ENCODE assay signal across 21 cellular contexts in genomic region chr5:67294266-67294938, GRCh38.
"Had no signal": no experiment of that assay in that cellular context is flagged by ENCODE, and none has a peak within 500 bp of the region (broad histone marks: within the 10 kb centered on the region; RNA-seq: fewer than 3 reads in every experiment).

No MANE protein-coding gene starts in this region.

- DNase-seq: activated CD4-positive, alpha-beta T cell treated with anti-CD3 and anti-CD28 coated beads, Interleukin-2, amount 10 ng/mL, durations not matched to agents 7 days and 5 days; activated CD8-positive, alpha-beta memory T cell treated with anti-CD3 and anti-CD28 coated beads, Interleukin-2, amount 50 U/mL, for 4 hours; activated effector memory CD4-positive, alpha-beta T cell treated with Interleukin-2 at 50 U/mL for 16 hours; activated naive CD4-positive, alpha-beta T cell treated with anti-CD3 and anti-CD28 coated beads, Interleukin-2, amount 50 U/mL, for 16 hours; activated T-cell treated with anti-CD3 and anti-CD28 coated beads, Interleukin-2, amount 50 U/mL, for 48 hours; foreskin keratinocyte; glutamatergic neuron; hippocampal formation; islet precursor cell; left lung; mucosa of descending colon; naive B cell; posterior cingulate gyrus; retina; SJCRH30; stimulated activated CD4-positive, alpha-beta T cell treated with anti-CD3 and anti-CD28 coated beads, Interleukin-2, amount 100 ng/mL, for 24 hours; stimulated activated naive CD8-positive, alpha-beta T cell treated with anti-CD3 and anti-CD28 coated beads, Interleukin-15, Interleukin-2, amounts not matched to agents 100 U/mL and 50 U/mL, for 24 hours; T1000; upper lobe of right lung had no signal

- H3K27ac ChIP-seq: ascending aorta, foreskin keratinocyte, left lung, SJCRH30, upper lobe of right lung had no signal

- H3K4me3 ChIP-seq: ascending aorta, left lung, mucosa of descending colon, SJCRH30, upper lobe of right lung had no signal

- H3K27me3 Mint-ChIP-seq: activated CD4-positive, alpha-beta T cell treated with anti-CD3 and anti-CD28 coated beads, Interleukin-2, amount 10 ng/mL, durations not matched to agents 7 days and 5 days had no signal

- H3K27me3 ChIP-seq: ascending aorta, foreskin keratinocyte, left lung, SJCRH30, upper lobe of right lung had no signal

- H3K4me3 Mint-ChIP-seq: activated CD4-positive, alpha-beta T cell treated with anti-CD3 and anti-CD28 coated beads, Interleukin-2, amount 10 ng/mL, durations not matched to agents 7 days and 5 days; memory B cell; naive B cell had no signal

- H3K4me1 ChIP-seq: foreskin keratinocyte, SJCRH30, upper lobe of right lung had no signal

- H3K9me3 ChIP-seq: ascending aorta, left lung, mucosa of descending colon, SJCRH30, upper lobe of right lung had no signal

- H3K36me3 ChIP-seq: ascending aorta, left lung, SJCRH30, upper lobe of right lung had no signal

- H3K36me3 Mint-ChIP-seq: memory B cell, naive B cell had no signal

- H3K9me3 Mint-ChIP-seq: memory B cell had no signal

- H3K4me1 Mint-ChIP-seq: activated CD4-positive, alpha-beta T cell treated with anti-CD3 and anti-CD28 coated beads, Interleukin-2, amount 10 ng/mL, durations not matched to agents 7 days and 5 days; memory B cell had no signal

- H3K27ac Mint-ChIP-seq: activated CD4-positive, alpha-beta T cell treated with anti-CD3 and anti-CD28 coated beads, Interleukin-2, amount 10 ng/mL, durations not matched to agents 7 days and 5 days; memory B cell; naive B cell had no signal
